Comparison of ENCODE assay signal across 23 cellular contexts in genomic region chr4:52235775-52236174, GRCh38.
"Had no signal": no experiment of that assay in that cellular context is flagged by ENCODE, and none has a peak within 500 bp of the region (broad histone marks: within the 10 kb centered on the region; RNA-seq: fewer than 3 reads in every experiment).

No MANE protein-coding gene starts in this region.

- ATAC-seq: foreskin keratinocyte; left colon; naive thymus-derived CD8-positive, alpha-beta T cell; pancreas; stimulated activated memory B cell treated with anti-CD40 and anti-IgM and Interleukin-4, amounts not matched to agents 10 μg/mL and 1 μg/mL and 100 μg/mL, for 72 hours; stimulated activated naive CD8-positive, alpha-beta T cell treated with anti-CD3 and anti-CD28 coated beads, Interleukin-15, Interleukin-2, amounts not matched to agents 100 U/mL and 50 U/mL, for 24 hours had no signal

- DNase-seq: central memory CD4-positive, alpha-beta T cell; dorsolateral prefrontal cortex; effector CD4-positive, alpha-beta T cell; foreskin keratinocyte; hypothalamus; immature natural killer cell; islet precursor cell; kidney glomerular epithelial cell; left colon; midbrain; naive thymus-derived CD8-positive, alpha-beta T cell; pancreas; spleen; stimulated activated CD4-positive, alpha-beta T cell treated with anti-CD3 and anti-CD28 coated beads, Interleukin-4, amount 100 ng/mL, for 4 hours; stimulated activated naive CD8-positive, alpha-beta T cell treated with anti-CD3 and anti-CD28 coated beads, Interleukin-15, Interleukin-2, amounts not matched to agents 100 U/mL and 50 U/mL, for 24 hours; substantia nigra; testis; tibial artery had no signal

- H3K36me3 ChIP-seq: esophagus muscularis mucosa, neutrophil, pancreas, spleen, tibial artery had no signal

- H3K27me3 ChIP-seq: esophagus muscularis mucosa, neutrophil, pancreas, spleen, testis, tibial artery had no signal

- H3K4me3 ChIP-seq: dorsolateral prefrontal cortex, esophagus muscularis mucosa, lung, pancreas, skin epidermis, spleen, testis, tibial artery had no signal

- H3K27ac ChIP-seq: dorsolateral prefrontal cortex, esophagus muscularis mucosa, foreskin keratinocyte, neutrophil, pancreas, skin epidermis, testis, tibial artery had no signal

- H3K4me1 ChIP-seq: foreskin keratinocyte, pancreas, testis had no signal
